In the genomic region with DNA sequence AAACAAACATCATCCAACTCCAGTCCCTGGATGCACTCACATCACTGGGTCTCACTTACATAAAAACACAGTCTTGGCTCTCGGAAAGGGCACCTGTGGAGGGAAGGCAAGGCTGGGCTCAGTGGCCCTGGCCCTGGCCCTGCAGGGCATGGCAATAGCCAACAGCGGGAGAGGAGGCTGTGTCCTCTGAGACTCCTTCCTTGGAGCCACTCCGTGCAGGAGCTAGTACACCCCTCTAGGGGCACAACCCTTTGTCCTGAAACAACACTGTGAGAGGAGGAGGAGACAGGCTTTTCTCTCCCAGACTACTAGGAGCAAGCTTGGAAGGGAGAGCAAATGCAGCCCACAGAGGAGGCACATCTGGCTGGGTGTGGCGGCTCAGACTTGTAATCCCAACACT, we compare ENCODE assay signal across 14 cellular contexts. TPM values are rescaled to one million over a fixed set of nuclear protein-coding genes. Genes with fewer than 3 reads are reported as not detected.
DNase-seq lines count a peak whose midpoint lies in the region; ATAC-seq, FAIRE-seq and TF ChIP-seq lines count a peak whose summit lies in the region.
"Had no signal": no experiment of that assay in that cellular context is flagged by ENCODE, and none has a peak within 500 bp of the region (broad histone marks: within the 10 kb centered on the region; RNA-seq: fewer than 3 reads in every experiment).

No MANE protein-coding gene starts in this region.

- H4K20me1 ChIP-seq in HepG2 (ENCODE audit: insufficient read depth, low read length): no peaks in the 10 kb centered on the region

- DNase-seq in activated naive CD4-positive, alpha-beta T cell treated with anti-CD3 and anti-CD28 coated beads, Interleukin-2, amount 10 ng/mL, durations not matched to agents 7 days and 5 days: no peak
- no peak for DNase-seq in activated naive CD4-positive, alpha-beta T cell treated with anti-CD3 and anti-CD28 coated beads, Interleukin-2, amount 50 U/mL, for 16 hours
- DNase-seq in HepG2 (ENCODE audit: low spot score) (peak; percentile 3), testis (peak; percentile 27), COR-L47 (lab: John Stamatoyannopoulos, UW) (no peak)
- no peak for DNase-seq in activated CD4-positive, CD25-positive, alpha-beta regulatory T cell (lab: John Stamatoyannopoulos, UW)
- DNase-seq in naive thymus-derived CD4-positive, alpha-beta T cell: no peak
- DNase-seq: nephron progenitor cell, SJCRH30, trophoblast cell had no signal

- peaks cover 6% of the 10 kb centered on the region for H3K4me1 Mint-ChIP-seq in activated naive CD4-positive, alpha-beta T cell treated with anti-CD3 and anti-CD28 coated beads, Interleukin-2, amount 10 ng/mL, durations not matched to agents 7 days and 5 days
- H3K4me1 Mint-ChIP-seq in brain: peaks cover 7% of the 10 kb centered on the region
- H3K4me1 Mint-ChIP-seq in naive thymus-derived CD4-positive, alpha-beta T cell: peaks cover 0 to 12% (median 0%) of the 10 kb centered on the region in 7 donors

- peaks cover 41% of the 10 kb centered on the region for H3K4me1 ChIP-seq in HepG2 (ENCODE audit: insufficient read depth, low read length)
- H3K4me1 ChIP-seq in testis: no peaks in the 10 kb centered on the region
- H3K4me1 ChIP-seq in naive thymus-derived CD4-positive, alpha-beta T cell (ENCODE audit: control insufficient read depth in 2 of 2, insufficient read depth in 2 of 2, low read length in 2 of 2): no peaks in the 10 kb centered on the region
- H3K4me1 ChIP-seq: HAP-1, SJCRH30 had no signal

- WGBS in HepG2 (ENCODE audit: low lambda C conversion rate): 91% methylated on average over 2 of the region's 4 CpGs
- 60 to 69% methylated on average over 2 to 4 of the region's 4 CpGs for WGBS in testis, 2 donors

- no peak for TF ChIP-seq POLR2A in HepG2 (IDR thresholded peaks at IDR 0.05; ENCODE audit: insufficient read depth in 1 of 2, low read depth in 2 of 2, low read length in 2 of 2)
- no peak for TF ChIP-seq POLR2A in testis (IDR thresholded peaks at IDR 0.05)

- no peak for FAIRE-seq in HepG2 (lab: Jason Lieb, UNC)
- FAIRE-seq: D721Med had no signal

- TF ChIP-seq RAD21 in HepG2 (CRISPR knock-in tag; IDR thresholded peaks at IDR 0.05): no peak

- no peak for TF ChIP-seq EP300 in HepG2 (IDR thresholded peaks at IDR 0.05; ENCODE audit: low read depth in 2 of 2, low read length in 2 of 2)
- no peak for TF ChIP-seq EP300 in HepG2 (CRISPR knock-in tag; IDR thresholded peaks at IDR 0.05; ENCODE audit: borderline replicate concordance)

- no peaks in the 10 kb centered on the region for H3K9me3 Mint-ChIP-seq in activated naive CD4-positive, alpha-beta T cell treated with anti-CD3 and anti-CD28 coated beads, Interleukin-2, amount 10 ng/mL, durations not matched to agents 7 days and 5 days
- no peaks in the 10 kb centered on the region for H3K9me3 Mint-ChIP-seq in brain
- no peaks in the 10 kb centered on the region for H3K9me3 Mint-ChIP-seq in naive thymus-derived CD4-positive, alpha-beta T cell
- H3K9me3 Mint-ChIP-seq: nephron progenitor cell had no signal

- peak; percentile 66 for ATAC-seq in HepG2
- no peak for ATAC-seq in naive thymus-derived CD4-positive, alpha-beta T cell
- ATAC-seq: left lobe of liver had no signal

- TF ChIP-seq CTCF in brain (conservative IDR thresholded peaks at IDR 0.05): peak in 1 of 2 experiments; percentile 18
- no peak for TF ChIP-seq CTCF in HepG2 (CRISPR knock-in tag; IDR thresholded peaks at IDR 0.05)
- no peak for TF ChIP-seq CTCF in testis (IDR thresholded peaks at IDR 0.05)

- peak overlapping the region; percentile 55 for H3K4me2 ChIP-seq in HepG2 (ENCODE audit: low read depth, low read length)

- CTCF ChIA-PET in activated naive CD4-positive, alpha-beta T cell treated with anti-CD3 and anti-CD28 coated beads, Interleukin-2, amount 10 ng/mL, durations not matched to agents 7 days and 5 days (lab: Charles Lee): interaction anchor here (0.7 kb wide), 1 partner anchor 27 kb away, joined by 3 read pairs; no protein-coding TSS in a partner anchor
- CTCF ChIA-PET in HepG2 (lab: Yijun Ruan, JAX; ENCODE audit: low intra/inter-chr PET ratio, low total read pairs): no interaction called here
- CTCF ChIA-PET in naive thymus-derived CD4-positive, alpha-beta T cell (lab: Charles Lee): no interaction called here

- in situ Hi-C loops in HepG2 (cut with HindIII; ENCODE audit: extremely low pct_ligation_motif_present, low pct_unique_long_range_greater_than_20kb): no loop called here

- H3K4me3 ChIP-seq in HepG2 (replicated peaks in 1 of 3; ENCODE audit: insufficient read depth in 1 of 3, low read depth in 2 of 3, low read length in 3 of 3) (peak overlapping the region in 1 of 3 experiments; percentile 42; a peak in 1 of 6 replicates), testis (no peak overlapping the region)
- H3K4me3 ChIP-seq in naive thymus-derived CD4-positive, alpha-beta T cell (ENCODE audit: low read length): no peak overlapping the region
- H3K4me3 ChIP-seq: HAP-1, SJCRH30 had no signal

- peak overlapping the region; percentile 79 for H3K27ac Mint-ChIP-seq in activated naive CD4-positive, alpha-beta T cell treated with anti-CD3 and anti-CD28 coated beads, Interleukin-2, amount 10 ng/mL, durations not matched to agents 7 days and 5 days
- peak overlapping the region in 4 of 5 experiments; percentile 63 to 88 (median 74) for H3K27ac Mint-ChIP-seq in brain
- H3K27ac Mint-ChIP-seq in naive thymus-derived CD4-positive, alpha-beta T cell: peak overlapping the region in 4 of 9 donors; percentile 6 to 55 (median 28)
- H3K27ac Mint-ChIP-seq: nephron progenitor cell had no signal

- H3K27ac ChIP-seq in HepG2 (ENCODE audit: extremely low read length, insufficient read depth, low read length) (peak overlapping the region; percentile 66), testis (peak overlapping the region in 1 of 2 donors; percentile 65)
- H3K27ac ChIP-seq in naive thymus-derived CD4-positive, alpha-beta T cell (ENCODE audit: low read depth, low read length): no peak overlapping the region
- H3K27ac ChIP-seq: SJCRH30 had no signal

- POLR2A ChIA-PET in HepG2 (lab: Yijun Ruan, JAX): interaction anchor here (1.4 to 1.9 kb wide), 2 partner anchors 28 to 34 kb away, joined by 3 to 5 read pairs; a partner anchor contains a TSS
- POLR2A ChIA-PET in naive thymus-derived CD4-positive, alpha-beta T cell (lab: Charles Lee): no interaction called here

- H3K36me3 ChIP-seq in HepG2 (replicated peaks in 1 of 2; ENCODE audit: control insufficient read depth in 1 of 2, insufficient read depth in 2 of 2, low read length in 2 of 2) (peaks cover 35 to 76% of the 10 kb centered on the region in 2 experiments), testis (ENCODE audit: low read depth, missing control alignments) (no peaks in the 10 kb centered on the region)
- peaks cover 15 to 89% (median 32%) of the 10 kb centered on the region in 3 experiments for H3K36me3 ChIP-seq in naive thymus-derived CD4-positive, alpha-beta T cell (ENCODE audit: control insufficient read depth in 2 of 3, insufficient read depth in 3 of 3, low read length in 3 of 3)

- H2AFZ ChIP-seq in HepG2 (ENCODE audit: low read length): no peak overlapping the region

- peaks cover 54% of the 10 kb centered on the region for H3K36me3 Mint-ChIP-seq in activated naive CD4-positive, alpha-beta T cell treated with anti-CD3 and anti-CD28 coated beads, Interleukin-2, amount 10 ng/mL, durations not matched to agents 7 days and 5 days
- peaks cover 71% of the 10 kb centered on the region for H3K36me3 Mint-ChIP-seq in brain
- H3K36me3 Mint-ChIP-seq in naive thymus-derived CD4-positive, alpha-beta T cell: peaks cover 15 to 72% (median 32%) of the 10 kb centered on the region in 5 donors

- H3K27me3 Mint-ChIP-seq in activated naive CD4-positive, alpha-beta T cell treated with anti-CD3 and anti-CD28 coated beads, Interleukin-2, amount 10 ng/mL, durations not matched to agents 7 days and 5 days: no peaks in the 10 kb centered on the region
- no peaks in the 10 kb centered on the region for H3K27me3 Mint-ChIP-seq in brain
- no peaks in the 10 kb centered on the region for H3K27me3 Mint-ChIP-seq in naive thymus-derived CD4-positive, alpha-beta T cell

- H3K9me3 ChIP-seq in HepG2 (ENCODE audit: low read length) (no peaks in the 10 kb centered on the region), testis (no peaks in the 10 kb centered on the region)
- H3K9me3 ChIP-seq in naive thymus-derived CD4-positive, alpha-beta T cell (ENCODE audit: control insufficient read depth in 2 of 3, low read length in 3 of 3): no peaks in the 10 kb centered on the region
- H3K9me3 ChIP-seq: HAP-1, SJCRH30 had no signal

- peak overlapping the region; percentile 40 for H3K9ac ChIP-seq in HepG2 (ENCODE audit: insufficient read depth, low read depth, low read length)

- no TSS peak for BruUV-seq in HepG2 (replicated peaks; lab: Mats Ljungman, UMichigan)

- H3K79me2 ChIP-seq in HepG2 (ENCODE audit: insufficient read depth, low read length): no peaks in the 10 kb centered on the region

- H3K27me3 ChIP-seq in HepG2 (ENCODE audit: control insufficient read depth in 1 of 2, insufficient read depth in 2 of 2, low read length in 2 of 2): no peaks in the 10 kb centered on the region
- no peaks in the 10 kb centered on the region for H3K27me3 ChIP-seq in testis
- no peaks in the 10 kb centered on the region for H3K27me3 ChIP-seq in naive thymus-derived CD4-positive, alpha-beta T cell (ENCODE audit: control insufficient read depth in 2 of 2, insufficient read depth in 2 of 2, low read length in 2 of 2)
- H3K27me3 ChIP-seq: SJCRH30 had no signal

- no peak overlapping the region for H3K4me3 Mint-ChIP-seq in activated naive CD4-positive, alpha-beta T cell treated with anti-CD3 and anti-CD28 coated beads, Interleukin-2, amount 10 ng/mL, durations not matched to agents 7 days and 5 days
- no peak overlapping the region for H3K4me3 Mint-ChIP-seq in brain
- no peak overlapping the region for H3K4me3 Mint-ChIP-seq in naive thymus-derived CD4-positive, alpha-beta T cell
- H3K4me3 Mint-ChIP-seq: nephron progenitor cell had no signal

- intact Hi-C loops in HepG2 (cut with micrococcal nuclease; ENCODE audit: unreplicated experiment) (no loop called here), testis (cut with DNase I; ENCODE audit: low total_unique reads) (no loop called here)
- intact Hi-C loops in naive thymus-derived CD4-positive, alpha-beta T cell (cut with micrococcal nuclease): no loop called here

RNA-seq across cellular contexts. Expression of a gene that starts 28.0 kb away (rescaled TPM):
- polyA plus RNA-seq in brain (ENCODE audit: insufficient read depth, low read depth, low replicate concordance) (8.1 TPM), HepG2 (2011; rRNA removed) (4.5 and 5.8 TPM in 2 replicates), testis (ENCODE audit: insufficient read depth, low read depth, low replicate concordance) (16.6 TPM)
- total RNA-seq in HepG2 (2016; rRNA removed; fragmentation: Illumina TruSeq; extraction: Trizol) (13.5 and 16.7 TPM in 2 replicates), testis (10 to 100 TPM; 38.8 to 41.4 TPM)
- total RNA-seq in HepG2 (2016; cell fraction: cytosol; rRNA removed; fragmentation: Illumina TruSeq; extraction: Trizol; ENCODE audit: low read depth): 2.1 TPM in 2 replicates
- 13.4 and 17.6 TPM in 2 replicates for total RNA-seq in HepG2 (2016; cell fraction: insoluble cytoplasmic fraction; rRNA removed; fragmentation: Illumina TruSeq; extraction: Trizol)
- 3.8 and 5.4 TPM in 2 replicates for total RNA-seq in HepG2 (2016; cell fraction: membrane; rRNA removed; fragmentation: Illumina TruSeq; extraction: Trizol)
- 31.3 and 34.7 TPM in 2 replicates for total RNA-seq in HepG2 (2016; cell fraction: nucleus; rRNA removed; fragmentation: Illumina TruSeq; extraction: Trizol)
- polyA plus RNA-seq in HepG2 (2011; cell fraction: cytosol; rRNA removed): 2.6 and 2.7 TPM in 2 replicates
- polyA plus RNA-seq in HepG2 (2011; cell fraction: nucleus; rRNA removed): 12.4 and 12.6 TPM in 2 replicates
- polyA plus RNA-seq in HepG2 (2012): 7.4 and 8.5 TPM in 2 replicates
- 0.38 and 0.41 TPM in 2 replicates for polyA plus RNA-seq in HepG2 (2016; cell fraction: cytosol; fragmentation: Illumina TruSeq; extraction: Trizol; ENCODE audit: low read depth)
- polyA plus RNA-seq in HepG2 (2016; cell fraction: insoluble cytoplasmic fraction; fragmentation: Illumina TruSeq; extraction: Trizol; ENCODE audit: low read depth): 5.2 and 6.4 TPM in 2 replicates
- 0.81 and 1.0 TPM in 2 replicates for polyA plus RNA-seq in HepG2 (2016; cell fraction: membrane; fragmentation: Illumina TruSeq; extraction: Trizol; ENCODE audit: low read depth)
- 18.2 and 19.9 TPM in 2 replicates for polyA plus RNA-seq in HepG2 (2016; cell fraction: nucleus; fragmentation: Illumina TruSeq; extraction: Trizol; ENCODE audit: insufficient read depth, low read depth)
- 19.4 and 24.1 TPM in 2 replicates for polyA minus RNA-seq in HepG2 (2011; rRNA and poly(A)+ RNA removed; ENCODE audit: low replicate concordance)
- polyA minus RNA-seq in HepG2 (2011; cell fraction: cytosol; rRNA and poly(A)+ RNA removed): 7.3 and 7.6 TPM in 2 replicates
- polyA minus RNA-seq in HepG2 (2011; cell fraction: nucleus; rRNA and poly(A)+ RNA removed): 29.5 and 29.8 TPM in 2 replicates
- total RNA-seq in naive thymus-derived CD4-positive, alpha-beta T cell: 10 to 100 TPM; 14.5 to 20.6 (median 17.9) TPM
- 1 to 10 TPM; 1.8 to 6.1 TPM for polyA plus RNA-seq in naive thymus-derived CD4-positive, alpha-beta T cell

RNA-seq across cellular contexts. Expression of a gene that starts 47.7 kb away (rescaled TPM):
- polyA plus RNA-seq in brain (ENCODE audit: insufficient read depth, low read depth, low replicate concordance): 14.1 TPM
- total RNA-seq in HepG2 (2016; rRNA removed; fragmentation: Illumina TruSeq; extraction: Trizol): 0.29 TPM in 1 of 2 replicates, not detected in the other
- total RNA-seq in HepG2 (2016; cell fraction: cytosol; rRNA removed; fragmentation: Illumina TruSeq; extraction: Trizol; ENCODE audit: low read depth): not detected in 2 replicates
- not detected in 2 replicates for total RNA-seq in HepG2 (2016; cell fraction: insoluble cytoplasmic fraction; rRNA removed; fragmentation: Illumina TruSeq; extraction: Trizol)
- total RNA-seq in HepG2 (2016; cell fraction: membrane; rRNA removed; fragmentation: Illumina TruSeq; extraction: Trizol): 0.14 TPM in 1 of 2 replicates, not detected in the other
- total RNA-seq in HepG2 (2016; cell fraction: nucleus; rRNA removed; fragmentation: Illumina TruSeq; extraction: Trizol): not detected in 2 replicates
- polyA plus RNA-seq in HepG2 (2011; rRNA removed): 0.33 and 0.34 TPM in 2 replicates
- polyA plus RNA-seq in HepG2 (2011; cell fraction: cytosol; rRNA removed): 0.40 and 0.54 TPM in 2 replicates
- 0.12 and 0.55 TPM in 2 replicates for polyA plus RNA-seq in HepG2 (2011; cell fraction: nucleus; rRNA removed)
- polyA plus RNA-seq in HepG2 (2012): 0.67 and 0.79 TPM in 2 replicates
- polyA plus RNA-seq in HepG2 (2016; cell fraction: cytosol; fragmentation: Illumina TruSeq; extraction: Trizol; ENCODE audit: low read depth): 0.09 TPM in 1 of 2 replicates, not detected in the other
- not detected in 2 replicates for polyA plus RNA-seq in HepG2 (2016; cell fraction: insoluble cytoplasmic fraction; fragmentation: Illumina TruSeq; extraction: Trizol; ENCODE audit: low read depth)
- polyA plus RNA-seq in HepG2 (2016; cell fraction: membrane; fragmentation: Illumina TruSeq; extraction: Trizol; ENCODE audit: low read depth): 0.22 TPM in 1 of 2 replicates, not detected in the other
- not detected in 2 replicates for polyA plus RNA-seq in HepG2 (2016; cell fraction: nucleus; fragmentation: Illumina TruSeq; extraction: Trizol; ENCODE audit: insufficient read depth, low read depth)
- polyA minus RNA-seq in HepG2 (2011; rRNA and poly(A)+ RNA removed; ENCODE audit: low replicate concordance): 1.4 and 58.2 TPM in 2 replicates
- not detected in 2 replicates for polyA minus RNA-seq in HepG2 (2011; cell fraction: cytosol; rRNA and poly(A)+ RNA removed)
- polyA minus RNA-seq in HepG2 (2011; cell fraction: nucleus; rRNA and poly(A)+ RNA removed): 0.52 TPM in 1 of 2 replicates, not detected in the other
- 10 to 100 TPM; 28.4 to 44.2 TPM for total RNA-seq in testis
- 47.0 TPM for polyA plus RNA-seq in testis (ENCODE audit: insufficient read depth, low read depth, low replicate concordance)
- total RNA-seq in naive thymus-derived CD4-positive, alpha-beta T cell: 10 to 100 TPM in 4 of 5 experiments, 1 to 10 TPM in 1; 2.6 to 16.3 (median 12.3) TPM
- 10 to 100 TPM in 1 of 2 donors, 1 to 10 TPM in 1; 3.8 to 11.0 TPM for polyA plus RNA-seq in naive thymus-derived CD4-positive, alpha-beta T cell

Comparison
In these comparisons a context has a peak if more than half of its experiments do, and no peak if none do; other contexts are left out.
1. DNase-seq: peak in HepG2 (single experiment) and testis (single experiment); none in activated naive CD4-positive, alpha-beta T cell treated with anti-CD3 and anti-CD28 coated beads, Interleukin-2, amount 10 ng/mL, durations not matched to agents 7 days and 5 days (single experiment), activated naive CD4-positive, alpha-beta T cell treated with anti-CD3 and anti-CD28 coated beads, Interleukin-2, amount 50 U/mL, for 16 hours (single experiment), activated CD4-positive, CD25-positive, alpha-beta regulatory T cell (0 of 4), naive thymus-derived CD4-positive, alpha-beta T cell (0 of 9) and COR-L47 (single experiment).